ENCODE assay signal across 8 cellular contexts in genomic region chr11:16737860-16738197, GRCh38. TPM values are rescaled to one million over a fixed set of nuclear protein-coding genes. Genes with fewer than 3 reads are reported as not detected.
DNase-seq lines count a peak whose midpoint lies in the region; ATAC-seq and TF ChIP-seq lines count a peak whose summit lies in the region.

No MANE protein-coding gene starts in this region.

- 3% methylated on average over 6 of the region's 6 CpGs for WGBS in HUES64

- H3K9me3 Mint-ChIP-seq in CD4-positive, alpha-beta memory T cell = peaks cover 0 to 2% (median 0%) of the 10 kb centered on the region in 8 donors
- H3K9me3 Mint-ChIP-seq in naive thymus-derived CD8-positive, alpha-beta T cell = no peaks in the 10 kb centered on the region

- H3K27me3 Mint-ChIP-seq in CD4-positive, alpha-beta memory T cell = peaks cover 0 to under 1% of the 10 kb centered on the region in 2 donors
- no peaks in the 10 kb centered on the region for H3K27me3 Mint-ChIP-seq in naive thymus-derived CD8-positive, alpha-beta T cell

- H3K9ac ChIP-seq in HUES64 (ENCODE audit: low read depth, low read length) = peak overlapping the region; percentile 97

- no peak overlapping the region for H3K27ac Mint-ChIP-seq in CD4-positive, alpha-beta memory T cell
- H3K27ac Mint-ChIP-seq in naive thymus-derived CD8-positive, alpha-beta T cell = no peak overlapping the region

- H3K4me1 Mint-ChIP-seq in CD4-positive, alpha-beta memory T cell = peaks cover 13 to 27% (median 18%) of the 10 kb centered on the region in 4 donors
- peaks cover 7 to 20% (median 17%) of the 10 kb centered on the region in 4 donors for H3K4me1 Mint-ChIP-seq in naive thymus-derived CD8-positive, alpha-beta T cell

- no peak for DNase-seq in CD4-positive, alpha-beta memory T cell
- peak in 1 of 10 donors; percentile 5 for DNase-seq in dorsolateral prefrontal cortex
- DNase-seq in naive thymus-derived CD8-positive, alpha-beta T cell = no peak
- no peak for DNase-seq in G401 (ENCODE audit: low spot score)
- DNase-seq in T-helper 9 cell = no peak
- no peak for DNase-seq in HCEC 1CT

- in situ Hi-C loops in G401 (cut with HindIII; ENCODE audit: low sequenced_read_pairs) = no loop called here

- peak; percentile 9 for ATAC-seq in GM21423 (IDR thresholded peaks at IDR 0.05; ENCODE audit: unreplicated experiment)
- peak; percentile 5 to 8 for ATAC-seq in naive thymus-derived CD8-positive, alpha-beta T cell

- H3K27me3 ChIP-seq in CD4-positive, alpha-beta memory T cell (ENCODE audit: insufficient read depth, low read length) = no peaks in the 10 kb centered on the region
- H3K27me3 ChIP-seq in HUES64 (ENCODE audit: insufficient read depth, low read length) (no peaks in the 10 kb centered on the region), dorsolateral prefrontal cortex (no peaks in the 10 kb centered on the region)

- H3K4me1 ChIP-seq in CD4-positive, alpha-beta memory T cell (ENCODE audit: insufficient read depth, low read length) = peaks cover 35% of the 10 kb centered on the region
- peaks cover 12% of the 10 kb centered on the region for H3K4me1 ChIP-seq in HUES64 (ENCODE audit: insufficient read depth, low read length)

- H3K4me3 ChIP-seq in CD4-positive, alpha-beta memory T cell (ENCODE audit: low read length in 2 of 2) = peak overlapping the region; percentile 70 to 98
- H3K4me3 ChIP-seq in HUES64 (ENCODE audit: low read length) (peak overlapping the region; percentile 88), dorsolateral prefrontal cortex (peak overlapping the region; percentile 72 to 98 (median 88))

- H3K36me3 ChIP-seq in CD4-positive, alpha-beta memory T cell (ENCODE audit: insufficient read depth, low read length) = no peaks in the 10 kb centered on the region
- H3K36me3 ChIP-seq in HUES64 (ENCODE audit: insufficient read depth, low read length) = peaks cover 18% of the 10 kb centered on the region

- no peaks in the 10 kb centered on the region for H3K9me3 ChIP-seq in CD4-positive, alpha-beta memory T cell (ENCODE audit: control insufficient read depth in 1 of 2, low read length in 2 of 2)
- H3K9me3 ChIP-seq in HUES64 (ENCODE audit: insufficient read depth, low read depth, low read length) = no peaks in the 10 kb centered on the region

- CTCF ChIA-PET in CD4-positive, alpha-beta memory T cell (lab: Charles Lee; ENCODE audit: partially characterized antibody) = no interaction called here

- peaks cover 4 to 15% of the 10 kb centered on the region in 2 donors for H3K36me3 Mint-ChIP-seq in CD4-positive, alpha-beta memory T cell
- H3K36me3 Mint-ChIP-seq in naive thymus-derived CD8-positive, alpha-beta T cell = peaks cover 0 to 17% (median 3%) of the 10 kb centered on the region in 3 donors

- no peak overlapping the region for H3K4me3 Mint-ChIP-seq in CD4-positive, alpha-beta memory T cell
- no peak overlapping the region for H3K4me3 Mint-ChIP-seq in naive thymus-derived CD8-positive, alpha-beta T cell

- intact Hi-C loops in CD4-positive, alpha-beta memory T cell (cut with micrococcal nuclease) = loop anchor here (1.0 to 2.0 kb wide), 4 partner anchors 131 to 538 kb away; partner anchors contain the start of genes NUCB2, PIK3C2A and RPS13
- intact Hi-C loops in dorsolateral prefrontal cortex (cut with DNase I) = loop anchor here in 1 of 2 donors (2.0 kb wide), 1 partner anchor 339 kb away; the partner anchor contains the start of gene RPS13

- POLR2A ChIA-PET in CD4-positive, alpha-beta memory T cell (lab: Charles Lee; ENCODE audit: partially characterized antibody) = interaction anchor here (0.9 to 3.9 kb wide), 8 partner anchors 12 to 548 kb away, joined by 3 to 31 read pairs (median 6); partner anchors contain the start of genes PIK3C2A and RPS13
- POLR2A ChIA-PET in naive thymus-derived CD8-positive, alpha-beta T cell (lab: Charles Lee) = interaction anchor here (0.6 to 4.5 kb wide), 9 partner anchors 8 to 1647 kb away, joined by 3 to 31 read pairs (median 3); partner anchors contain the start of gene RPS13

- TF ChIP-seq CTCF in dorsolateral prefrontal cortex (IDR thresholded peaks at IDR 0.05 in 54 of 56, conservative IDR thresholded peaks at IDR 0.05 in 2 of 56; ENCODE audit: low read depth in 1 of 56, partially characterized antibody in 56 of 56) = no peak

- H3K27ac ChIP-seq in CD4-positive, alpha-beta memory T cell (ENCODE audit: low read depth, low read length) = peak overlapping the region; percentile 99
- H3K27ac ChIP-seq in HUES64 (ENCODE audit: low read depth, low read length) (peak overlapping the region; percentile 78), dorsolateral prefrontal cortex (peak overlapping the region in 58 of 59 donors; percentile 70 to 98 (median 93))

RNA-seq across cellular contexts. Expression of gene C11orf58, which starts 0.6 kb away (rescaled TPM):
- total RNA-seq in CD4-positive, alpha-beta memory T cell = 100 to 1,000 TPM; 145 to 148 TPM
- polyA plus RNA-seq in CD4-positive, alpha-beta memory T cell = 100 to 1,000 TPM; 167 to 221 TPM
- polyA plus RNA-seq in HUES64 (2013, experiment 1 of 2) = 199 TPM
- 193 TPM for polyA plus RNA-seq in HUES64 (2013, experiment 2 of 2)
- total RNA-seq in dorsolateral prefrontal cortex = 100 to 1,000 TPM in 90 of 120 experiments, 10 to 100 TPM in 30; 69.7 to 160 (median 112) TPM
- 100 to 1,000 TPM; 181 to 195 TPM for total RNA-seq in naive thymus-derived CD8-positive, alpha-beta T cell
- polyA plus RNA-seq in naive thymus-derived CD8-positive, alpha-beta T cell = 100 to 1,000 TPM; 169 to 181 (median 171) TPM
- 288 and 310 TPM in 2 replicates for total RNA-seq in G401 (2014; rRNA removed; shearing (Covaris generic))
